In the genomic region with DNA sequence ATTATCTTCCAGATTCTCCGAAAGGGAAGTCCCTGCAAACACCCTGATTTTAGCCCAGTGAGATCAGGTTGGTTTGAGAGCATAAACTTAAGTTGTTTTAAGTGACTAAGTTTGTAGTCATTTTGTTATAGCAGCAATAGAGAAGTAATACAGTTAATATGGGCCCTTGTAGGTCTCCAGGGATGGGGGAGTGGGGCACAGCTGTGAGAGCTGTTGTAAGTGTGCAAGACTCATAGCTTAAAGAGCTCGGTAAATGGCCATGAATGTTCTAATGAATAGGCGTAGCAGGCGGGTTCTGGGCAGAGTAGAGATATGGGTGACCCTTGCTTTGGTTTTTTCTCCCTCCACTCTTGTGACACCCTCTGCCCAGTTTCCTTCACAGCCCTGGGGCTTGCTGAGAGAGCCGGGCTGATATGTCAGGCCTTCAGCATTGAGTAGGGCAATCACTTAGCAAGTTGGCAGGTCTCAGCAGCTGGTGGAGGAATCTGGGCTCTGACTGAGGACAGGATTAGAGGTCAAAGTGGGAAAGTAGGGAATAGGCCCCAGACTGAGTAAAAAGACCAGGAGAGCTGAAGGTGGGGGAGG, we compare ENCODE assay signal across 16 cellular contexts. TPM values are rescaled to one million over a fixed set of nuclear protein-coding genes. Genes with fewer than 3 reads are reported as not detected.
DNase-seq lines count a peak whose midpoint lies in the region; ATAC-seq, FAIRE-seq and TF ChIP-seq lines count a peak whose summit lies in the region.
"Had no signal": no experiment of that assay in that cellular context is flagged by ENCODE, and none has a peak within 500 bp of the region (broad histone marks: within the 10 kb centered on the region; RNA-seq: fewer than 3 reads in every experiment).

No MANE protein-coding gene starts in this region.

- in situ Hi-C loops in gastrocnemius medialis (cut with MboI; ENCODE audit: low sequenced_read_pairs in 4 of 4) (no loop called here), HAP-1 (cut with MboI; ENCODE audit: low sequenced_read_pairs) (no loop called here)

- DNase-seq in GM12891 (ENCODE audit: insufficient read length, low spot score) (no peak), heart right ventricle (no peak), gastrocnemius medialis (no peak), GM19238 (ENCODE audit: insufficient read length, low spot score) (no peak), HAP-1 (ENCODE audit: low spot score in 2 of 2) (no peak), NCI-H1694 treated with DMSO at 0.1 percent for 48 hours (lab: John Stamatoyannopoulos, UW) (no peak)
- DNase-seq in activated CD8-positive, alpha-beta T cell treated with anti-CD3 and anti-CD28 coated beads for 36 hours = no peak
- DNase-seq: activated CD4-positive, alpha-beta T cell treated with anti-CD3 and anti-CD28 coated beads for 48 hours; caudate nucleus; CD8-positive, alpha-beta memory T cell; hypothalamus; KBM-7; NCI-H1930; substantia nigra had no signal

- H3K27ac ChIP-seq in heart right ventricle = peak overlapping the region in 9 of 10 donors; percentile 62 to 86 (median 82)
- H3K27ac ChIP-seq in gastrocnemius medialis = peak overlapping the region; percentile 72 to 86 (median 81)

- H3K4me3 ChIP-seq in heart right ventricle (no peak overlapping the region), gastrocnemius medialis (no peak overlapping the region), HAP-1 (no peak overlapping the region)
- H3K4me3 ChIP-seq: prostate gland had no signal

- H3K4me1 ChIP-seq in heart right ventricle (peaks cover 14 to 47% (median 32%) of the 10 kb centered on the region in 9 donors), gastrocnemius medialis (peaks cover 25 to 27% of the 10 kb centered on the region in 2 donors), HAP-1 (peaks cover 12% of the 10 kb centered on the region)

- H3K36me3 ChIP-seq in heart right ventricle = no peaks in the 10 kb centered on the region
- no peaks in the 10 kb centered on the region for H3K36me3 ChIP-seq in gastrocnemius medialis
- H3K36me3 ChIP-seq in HAP-1 (replicated peaks) = no peaks in the 10 kb centered on the region; the same call in 1 of the 2 replicates
- H3K36me3 ChIP-seq: prostate gland had no signal

- POLR2A ChIA-PET in activated CD8-positive, alpha-beta T cell treated with anti-CD3 and anti-CD28 coated beads for 36 hours (lab: Charles Lee) = interaction anchor here (1.1 to 3.6 kb wide), 5 partner anchors 15 to 45 kb away, joined by 4 to 26 read pairs (median 13); no protein-coding TSS in a partner anchor

- CTCF ChIA-PET in activated CD8-positive, alpha-beta T cell treated with anti-CD3 and anti-CD28 coated beads for 36 hours (lab: Charles Lee) = interaction anchor here (0.5 to 16.5 kb wide), 7 partner anchors 12 to 90 kb away, joined by 3 to 168 read pairs (median 5); a partner anchor contains a TSS

- TF ChIP-seq CTCF in activated CD8-positive, alpha-beta T cell treated with anti-CD3 and anti-CD28 coated beads for 36 hours (IDR thresholded peaks at IDR 0.05) = no peak
- TF ChIP-seq CTCF in heart right ventricle (IDR thresholded peaks at IDR 0.05) (no peak), gastrocnemius medialis (IDR thresholded peaks at IDR 0.05 in 4 of 5, conservative IDR thresholded peaks at IDR 0.05 in 1 of 5) (no peak)

- no peak for ATAC-seq in activated CD8-positive, alpha-beta T cell treated with anti-CD3 and anti-CD28 coated beads for 36 hours
- ATAC-seq in heart right ventricle (peak in 4 of 8 donors; percentile 15 to 61 (median 30)), gastrocnemius medialis (no peak), GM19467 (IDR thresholded peaks at IDR 0.05; ENCODE audit: unreplicated experiment) (no peak)

- TF ChIP-seq POLR2A in GM12891 (IDR thresholded peaks at IDR 0.05; ENCODE audit: low read depth, low read length) = no peak
- TF ChIP-seq POLR2A in gastrocnemius medialis (IDR thresholded peaks at IDR 0.05) = no peak

- H3K4me1 Mint-ChIP-seq in activated CD8-positive, alpha-beta T cell treated with anti-CD3 and anti-CD28 coated beads for 36 hours (ENCODE audit: low read depth) = peaks cover 54% of the 10 kb centered on the region

- WGBS in heart right ventricle, 2 donors = 72% methylated on average over 5 of the region's 5 CpGs

- H3K27me3 ChIP-seq in heart right ventricle = no peaks in the 10 kb centered on the region
- no peaks in the 10 kb centered on the region for H3K27me3 ChIP-seq in gastrocnemius medialis
- H3K27me3 ChIP-seq in HAP-1 (ENCODE audit: low read depth) = no peaks in the 10 kb centered on the region

- no peaks in the 10 kb centered on the region for H3K27me3 Mint-ChIP-seq in activated CD8-positive, alpha-beta T cell treated with anti-CD3 and anti-CD28 coated beads for 36 hours

- H3K9me3 Mint-ChIP-seq in activated CD8-positive, alpha-beta T cell treated with anti-CD3 and anti-CD28 coated beads for 36 hours = peaks cover 2% of the 10 kb centered on the region
- H3K9me3 Mint-ChIP-seq: CD8-positive, alpha-beta memory T cell had no signal

- H3K27ac Mint-ChIP-seq in activated CD8-positive, alpha-beta T cell treated with anti-CD3 and anti-CD28 coated beads for 36 hours = peak overlapping the region; percentile 57

- no peak overlapping the region for H3K4me3 Mint-ChIP-seq in activated CD8-positive, alpha-beta T cell treated with anti-CD3 and anti-CD28 coated beads for 36 hours
- H3K4me3 Mint-ChIP-seq: CD8-positive, alpha-beta memory T cell had no signal

- H3K9me3 ChIP-seq in heart right ventricle = no peaks in the 10 kb centered on the region
- no peaks in the 10 kb centered on the region for H3K9me3 ChIP-seq in gastrocnemius medialis
- no peaks in the 10 kb centered on the region for H3K9me3 ChIP-seq in HAP-1
- H3K9me3 ChIP-seq: prostate gland had no signal

- peak; percentile 26 for FAIRE-seq in GM12891 (lab: Jason Lieb, UNC)

- intact Hi-C loops in activated CD8-positive, alpha-beta T cell treated with anti-CD3 and anti-CD28 coated beads for 36 hours (cut with micrococcal nuclease) = loop anchor here (5.0 kb wide), 1 partner anchor 47 kb away; no protein-coding TSS in a partner anchor
- intact Hi-C loops in heart right ventricle (cut with DNase I) = no loop called here
- intact Hi-C loops in gastrocnemius medialis (cut with DNase I; ENCODE audit: low total_unique reads) = no loop called here

- H3K36me3 Mint-ChIP-seq in activated CD8-positive, alpha-beta T cell treated with anti-CD3 and anti-CD28 coated beads for 36 hours (ENCODE audit: low read depth) = no peaks in the 10 kb centered on the region
- H3K36me3 Mint-ChIP-seq: CD8-positive, alpha-beta memory T cell had no signal

TF ChIP-seq in GM12891, 5 proteins besides CTCF, POLR2A, EP300 and RAD21:
- TF ChIP-seq POU2F2 (IDR thresholded peaks at IDR 0.05; ENCODE audit: low read depth, low read length) (no peak), TAF1 (IDR thresholded peaks at IDR 0.05; ENCODE audit: low read depth, low read length) (no peak), PAX5 (IDR thresholded peaks at IDR 0.05; ENCODE audit: insufficient read depth, low read length, severe bottlenecking) (no peak), POLR2AphosphoS5 (IDR thresholded peaks at IDR 0.05; ENCODE audit: low read depth, low read length) (no peak)

RNA-seq across cellular contexts. Expression of a gene that starts 16.0 kb away (rescaled TPM):
- polyA plus RNA-seq in GM12891 (2012; ENCODE audit: low read depth, missing spikeins) = 67.3 TPM
- 10 to 100 TPM; 70.4 to 74.3 TPM for total RNA-seq in activated CD8-positive, alpha-beta T cell treated with anti-CD3 and anti-CD28 coated beads for 36 hours
- 100 to 1,000 TPM in 3 of 10 donors, 10 to 100 TPM in 7; 44.7 to 148 (median 83.4) TPM for total RNA-seq in heart right ventricle
- 100 to 1,000 TPM in 1 of 2 donors, 10 to 100 TPM in 1; 73.6 to 217 TPM for polyA plus RNA-seq in heart right ventricle
- 100 to 1,000 TPM in 1 of 4 donors, 10 to 100 TPM in 3; 67.9 to 124 (median 83.0) TPM for total RNA-seq in gastrocnemius medialis

RNA-seq across cellular contexts. Expression of a gene that starts 44.3 kb away (rescaled TPM):
- 2.5 TPM for polyA plus RNA-seq in GM12891 (2012; ENCODE audit: low read depth, missing spikeins)
- 10 to 100 TPM; 23.7 to 25.3 TPM for total RNA-seq in activated CD8-positive, alpha-beta T cell treated with anti-CD3 and anti-CD28 coated beads for 36 hours
- total RNA-seq in heart right ventricle (1 to 10 TPM in 1 of 10 donors, under 1 TPM in 8, not detected in 1; 0.04 to 2.3 (median 0.17) TPM), gastrocnemius medialis (under 1 TPM in 1 of 4 donors, not detected in 3; 0.40 TPM)
- under 1 TPM in 1 of 2 donors, not detected in 1; 0.06 TPM for polyA plus RNA-seq in heart right ventricle

Comparison
In these comparisons a context has a peak if more than half of its experiments do, and no peak if none do; other contexts are left out.
1. RNA of a gene that starts 44.3 kb away (total RNA-seq): 23.7 to 25.3 TPM in activated CD8-positive, alpha-beta T cell treated with anti-CD3 and anti-CD28 coated beads for 36 hours; 0.04 to 2.3 TPM in heart right ventricle and 0.40 TPM in gastrocnemius medialis; every median in the first group is over 4 times any median in the second.